ENCODE assay signal across 12 cellular contexts in the genomic region with DNA sequence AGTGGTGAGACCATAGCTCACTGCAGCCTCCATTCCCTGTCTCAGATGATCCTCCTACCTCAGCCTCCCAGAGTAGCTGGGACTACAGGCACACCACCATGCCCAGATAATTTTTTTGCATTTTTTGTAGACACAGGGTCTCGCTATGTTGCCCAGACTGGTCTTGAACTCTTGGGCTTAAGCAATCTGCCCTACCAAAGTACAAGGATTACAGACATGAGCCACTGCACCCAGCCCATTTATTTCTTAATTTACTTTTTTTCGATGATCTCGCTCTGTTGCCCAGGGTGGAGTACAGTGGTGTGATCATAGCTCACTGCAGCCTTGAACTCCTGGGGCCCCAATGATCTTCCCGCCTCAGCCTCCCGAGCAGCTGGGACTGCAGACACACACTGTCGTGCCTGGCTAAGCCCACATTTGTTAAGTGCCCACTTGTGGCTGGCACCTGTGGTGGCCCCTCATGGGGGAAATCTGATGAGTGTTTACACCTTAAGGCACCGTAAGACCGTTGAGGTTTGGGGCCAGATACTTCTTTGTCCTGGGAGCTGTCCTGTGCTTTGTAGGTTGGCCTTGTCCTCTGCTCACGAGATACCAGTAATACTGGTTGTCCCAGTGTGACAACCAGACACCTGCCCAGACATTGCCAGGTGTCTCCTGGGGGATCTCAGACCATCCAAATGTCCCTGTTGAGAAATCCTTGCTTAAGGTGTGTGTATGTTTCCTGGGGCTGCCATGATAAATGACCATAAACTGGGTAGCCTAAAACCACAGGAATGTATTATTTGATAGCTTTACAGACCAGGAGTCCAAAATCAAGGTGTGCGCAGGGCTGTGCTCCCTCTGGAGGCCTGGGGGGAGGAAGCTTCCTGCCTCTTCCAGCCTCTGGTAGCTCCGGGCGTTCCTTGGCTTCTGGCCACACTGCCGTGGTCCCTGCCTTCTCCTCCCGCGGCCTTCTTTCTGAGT.
DNase-seq lines count a peak whose midpoint lies in the region; ATAC-seq, FAIRE-seq and TF ChIP-seq lines count a peak whose summit lies in the region.
"Had no signal": no experiment of that assay in that cellular context is flagged by ENCODE, and none has a peak within 500 bp of the region (broad histone marks: within the 10 kb centered on the region; RNA-seq: fewer than 3 reads in every experiment).

No MANE protein-coding gene starts in this region.

- H3K4me1 Mint-ChIP-seq in brain: peaks cover 75% of the 10 kb centered on the region
- H3K4me1 Mint-ChIP-seq in CD4-positive, alpha-beta memory T cell: no peaks in the 10 kb centered on the region
- H3K4me1 Mint-ChIP-seq: activated naive CD8-positive, alpha-beta T cell treated with anti-CD3 and anti-CD28 coated beads, Interleukin-2, amount 50 U/mL, for 24 hours had no signal

- ATAC-seq in DND-41 (ENCODE audit: insufficient read depth, low read depth): no peak
- peak; percentile 58 to 80 (median 66) for ATAC-seq in pancreas
- ATAC-seq in gastrocnemius medialis: no peak
- ATAC-seq: activated naive CD8-positive, alpha-beta T cell treated with anti-CD3 and anti-CD28 coated beads, Interleukin-2, amount 50 U/mL, for 24 hours; T-helper 17 cell had no signal

- peaks cover 0 to 4% (median 0%) of the 10 kb centered on the region in 5 experiments for H3K9me3 Mint-ChIP-seq in brain
- no peaks in the 10 kb centered on the region for H3K9me3 Mint-ChIP-seq in CD4-positive, alpha-beta memory T cell
- H3K9me3 Mint-ChIP-seq: activated naive CD8-positive, alpha-beta T cell treated with anti-CD3 and anti-CD28 coated beads, Interleukin-2, amount 50 U/mL, for 24 hours had no signal

- no peak for FAIRE-seq in pancreas (lab: Jason Lieb, UNC)
- FAIRE-seq: H54 had no signal

- no peak overlapping the region for H3K4me2 ChIP-seq in DND-41 (ENCODE audit: insufficient read depth, low read length)

- H3K9ac ChIP-seq in DND-41 (ENCODE audit: low read depth, low read length): no peak overlapping the region

- H3K4me3 ChIP-seq in DND-41 (ENCODE audit: low read depth in 1 of 2, low read length in 2 of 2) (no peak overlapping the region), pancreas (no peak overlapping the region), gastrocnemius medialis (no peak overlapping the region)
- H3K4me3 ChIP-seq in CD4-positive, alpha-beta memory T cell (ENCODE audit: low read length in 2 of 2): no peak overlapping the region

- H3K27ac ChIP-seq in DND-41 (ENCODE audit: low read length) (peak overlapping the region; percentile 17; the same call in 1 of the 2 replicates), pancreas (peak overlapping the region; percentile 22 to 51 (median 40)), gastrocnemius medialis (no peak overlapping the region)
- H3K27ac ChIP-seq in CD4-positive, alpha-beta memory T cell (ENCODE audit: low read depth, low read length): no peak overlapping the region

- H3K27me3 Mint-ChIP-seq in brain: no peaks in the 10 kb centered on the region
- H3K27me3 Mint-ChIP-seq in CD4-positive, alpha-beta memory T cell: peaks cover 0 to 7% of the 10 kb centered on the region in 2 donors
- H3K27me3 Mint-ChIP-seq: activated naive CD8-positive, alpha-beta T cell treated with anti-CD3 and anti-CD28 coated beads, Interleukin-2, amount 50 U/mL, for 24 hours had no signal

- CTCF ChIA-PET in CD4-positive, alpha-beta memory T cell (lab: Charles Lee; ENCODE audit: partially characterized antibody): interaction anchor here (1.6 kb wide), 1 partner anchor 52 kb away, joined by 3 read pairs; no protein-coding TSS in a partner anchor

- intact Hi-C loops in pancreas (cut with DNase I) (no loop called here), gastrocnemius medialis (cut with DNase I; ENCODE audit: low total_unique reads) (no loop called here)
- intact Hi-C loops in CD4-positive, alpha-beta memory T cell (cut with micrococcal nuclease): no loop called here

- peaks cover 7% of the 10 kb centered on the region for H3K79me2 ChIP-seq in DND-41 (ENCODE audit: insufficient read depth, low read length)

- H3K9me3 ChIP-seq in DND-41 (ENCODE audit: insufficient read depth, low read length, severe bottlenecking): no peaks in the 10 kb centered on the region
- no peaks in the 10 kb centered on the region for H3K9me3 ChIP-seq in pancreas
- no peaks in the 10 kb centered on the region for H3K9me3 ChIP-seq in gastrocnemius medialis
- H3K9me3 ChIP-seq in CD4-positive, alpha-beta memory T cell (ENCODE audit: control insufficient read depth in 1 of 2, low read length in 2 of 2): no peaks in the 10 kb centered on the region

- H3K27ac Mint-ChIP-seq in brain: peak overlapping the region in 4 of 5 experiments; percentile 67 to 94 (median 92)
- H3K27ac Mint-ChIP-seq in CD4-positive, alpha-beta memory T cell: no peak overlapping the region
- H3K27ac Mint-ChIP-seq: activated naive CD8-positive, alpha-beta T cell treated with anti-CD3 and anti-CD28 coated beads, Interleukin-2, amount 50 U/mL, for 24 hours; T-helper 17 cell had no signal

- H3K4me1 ChIP-seq in DND-41 (ENCODE audit: insufficient read depth, low read length) (peaks cover 13% of the 10 kb centered on the region; the same call in 1 of the 2 replicates), pancreas (peaks cover 0 to 7% (median 7%) of the 10 kb centered on the region in 3 donors), gastrocnemius medialis (peaks cover 9 to 21% of the 10 kb centered on the region in 2 donors)
- no peaks in the 10 kb centered on the region for H3K4me1 ChIP-seq in CD4-positive, alpha-beta memory T cell (ENCODE audit: insufficient read depth, low read length)

- no peaks in the 10 kb centered on the region for H4K20me1 ChIP-seq in DND-41 (ENCODE audit: insufficient read depth, low read length)

- TF ChIP-seq POLR2A in gastrocnemius medialis (IDR thresholded peaks at IDR 0.05): no peak

- DNase-seq in DND-41: no peak
- DNase-seq in NCI-H2029 treated with DMSO at 0.1 percent for 48 hours (lab: John Stamatoyannopoulos, UW): peak; percentile 56
- DNase-seq in pancreas: peak in 3 of 6 donors; percentile 42 to 70 (median 61)
- no peak for DNase-seq in gastrocnemius medialis
- no peak for DNase-seq in foreskin melanocyte
- no peak for DNase-seq in CD4-positive, alpha-beta memory T cell
- DNase-seq in Ammon's horn (ENCODE audit: low spot score): no peak
- DNase-seq: activated naive CD8-positive, alpha-beta T cell treated with anti-CD3 and anti-CD28 coated beads, Interleukin-2, amount 50 U/mL, for 24 hours; midbrain; T-helper 17 cell had no signal

- H3K36me3 Mint-ChIP-seq in brain: no peaks in the 10 kb centered on the region
- H3K36me3 Mint-ChIP-seq in CD4-positive, alpha-beta memory T cell: no peaks in the 10 kb centered on the region

- WGBS in pancreas, 2 donors: 57 to 66% methylated on average over 15 of the region's 15 CpGs

- H3K27me3 ChIP-seq in DND-41 (ENCODE audit: insufficient read depth, low read length, poor library complexity) (no peaks in the 10 kb centered on the region), pancreas (no peaks in the 10 kb centered on the region), gastrocnemius medialis (no peaks in the 10 kb centered on the region)
- no peaks in the 10 kb centered on the region for H3K27me3 ChIP-seq in CD4-positive, alpha-beta memory T cell (ENCODE audit: insufficient read depth, low read length)

- TF ChIP-seq CTCF in DND-41 (IDR thresholded peaks at IDR 0.05; ENCODE audit: borderline replicate concordance, extremely low read depth, low read length, poor library complexity, severe bottlenecking) (no peak), brain (conservative IDR thresholded peaks at IDR 0.05) (no peak), pancreas (IDR thresholded peaks at IDR 0.05) (no peak), gastrocnemius medialis (IDR thresholded peaks at IDR 0.05 in 4 of 5, conservative IDR thresholded peaks at IDR 0.05 in 1 of 5) (no peak)

- in situ Hi-C loops in gastrocnemius medialis (cut with MboI; ENCODE audit: low sequenced_read_pairs in 4 of 4): no loop called here

- POLR2A ChIA-PET in CD4-positive, alpha-beta memory T cell (lab: Charles Lee; ENCODE audit: partially characterized antibody): no interaction called here

- H3K4me3 Mint-ChIP-seq in brain: no peak overlapping the region
- no peak overlapping the region for H3K4me3 Mint-ChIP-seq in CD4-positive, alpha-beta memory T cell
- H3K4me3 Mint-ChIP-seq: activated naive CD8-positive, alpha-beta T cell treated with anti-CD3 and anti-CD28 coated beads, Interleukin-2, amount 50 U/mL, for 24 hours; T-helper 17 cell had no signal

- H3K36me3 ChIP-seq in DND-41 (ENCODE audit: insufficient read depth, low read length) (no peaks in the 10 kb centered on the region), pancreas (no peaks in the 10 kb centered on the region), gastrocnemius medialis (no peaks in the 10 kb centered on the region)
- H3K36me3 ChIP-seq in CD4-positive, alpha-beta memory T cell (ENCODE audit: insufficient read depth, low read length): no peaks in the 10 kb centered on the region

- H2AFZ ChIP-seq in DND-41 (ENCODE audit: low read depth, low read length): no peak overlapping the region

Comparison
In these comparisons a context has a peak if more than half of its experiments do, and no peak if none do; other contexts are left out.
1. ATAC-seq: peak in pancreas (4 of 4); none in DND-41 (single experiment) and gastrocnemius medialis (0 of 2).
2. H3K27ac ChIP-seq: peak in DND-41 (single experiment) and pancreas (4 of 4); none in gastrocnemius medialis (0 of 4) and CD4-positive, alpha-beta memory T cell (single experiment).
3. H3K27ac Mint-ChIP-seq: peak in brain (4 of 5); none in CD4-positive, alpha-beta memory T cell (0 of 7).